In the genomic region with DNA sequence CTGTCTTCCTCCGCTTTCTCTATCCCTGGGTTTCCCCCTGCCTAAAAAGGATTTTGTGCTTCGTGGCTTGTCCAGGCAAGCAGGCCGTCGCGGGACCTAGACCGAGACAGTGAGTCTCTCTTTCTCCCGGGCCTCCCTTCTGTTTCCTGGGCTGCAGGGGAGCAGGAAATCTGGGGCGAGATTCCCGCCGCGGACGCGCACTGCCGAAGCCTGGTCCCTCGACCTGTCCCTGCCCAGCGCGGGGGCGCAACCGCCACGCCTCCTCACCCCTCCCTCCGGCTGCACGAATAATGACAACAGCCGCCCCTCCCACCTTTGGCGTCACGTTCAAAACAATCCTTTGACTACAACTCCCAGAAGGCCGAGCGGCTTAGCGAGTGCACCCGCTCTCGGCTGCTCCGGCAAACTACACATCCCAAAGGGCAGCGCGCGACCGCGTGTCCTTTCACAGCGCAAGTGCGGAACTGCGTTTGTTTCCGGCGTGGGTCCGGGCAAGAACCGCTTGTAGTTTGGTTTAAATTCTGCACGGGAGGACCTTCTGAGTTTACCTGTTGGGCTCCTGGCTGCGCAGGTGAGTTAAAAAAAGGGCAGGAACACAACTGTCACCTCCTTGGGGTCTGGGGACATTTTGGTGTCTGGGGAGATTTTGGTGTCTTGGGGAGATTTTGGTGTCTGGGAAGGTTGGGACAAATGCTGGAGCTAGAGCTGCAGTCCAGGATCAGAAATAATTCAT, we compare ENCODE assay signal across 1 cellular context.
TF ChIP-seq lines count a peak whose summit lies in the region.

A gene (plus strand): TSS at position 473 of the 733 bp plus-strand sequence. CDS start 1,715 bp downstream, outside the sequence.

TF ChIP-seq in neural cell, 6 proteins besides CTCF, POLR2A, EP300 and RAD21 (continued from another document):
- TF ChIP-seq EZH2 (IDR thresholded peaks at IDR 0.05; ENCODE audit: borderline replicate concordance, insufficient read depth, low read length, poor library complexity, severe bottlenecking) (no peak), TAF1 (IDR thresholded peaks at IDR 0.05; ENCODE audit: low read depth) (peak; percentile 88), POLR2AphosphoS5 (IDR thresholded peaks at IDR 0.05) (peak; percentile 97), MXI1 (conservative IDR thresholded peaks at IDR 0.05; ENCODE audit: poor library complexity, severe bottlenecking) (peak; percentile 98)
